37 cellular contexts compared by ENCODE assay signal in genomic region chr19:29422686-29423085, GRCh38.
"Had no signal": no experiment of that assay in that cellular context is flagged by ENCODE, and none has a peak within 500 bp of the region (broad histone marks: within the 10 kb centered on the region; RNA-seq: fewer than 3 reads in every experiment).

No MANE protein-coding gene starts in this region.

- ATAC-seq: activated naive CD4-positive, alpha-beta T cell treated with anti-CD3 and anti-CD28 coated beads, Interleukin-2, amount 50 U/mL, for 72 hours; activated naive CD8-positive, alpha-beta T cell treated with anti-CD3 and anti-CD28 coated beads, Interleukin-2, amount 50 U/mL, for 24 hours; activated T-cell treated with anti-CD3 and anti-CD28 coated beads, Interleukin-2, amount 50 U/mL, for 4 hours; activated T-cell treated with anti-CD3 and anti-CD28 coated beads, Interleukin-2, amount 50 U/mL, for 72 hours; activated T-helper 17 cell treated with anti-CD3 and anti-CD28 coated beads, Interleukin-2, amount 50 U/mL, for 72 hours; body of pancreas had no signal

- H3K9me3 ChIP-seq: adrenal gland, ascending aorta, body of pancreas had no signal

- H3K9me3 Mint-ChIP-seq: activated naive CD4-positive, alpha-beta T cell treated with anti-CD3 and anti-CD28 coated beads, Interleukin-2, amount 50 U/mL, for 24 hours; activated naive CD8-positive, alpha-beta T cell treated with anti-CD3 and anti-CD28 coated beads, Interleukin-2, amount 50 U/mL, for 24 hours; activated T-cell treated with anti-CD3 and anti-CD28 coated beads, Interleukin-2, amount 50 U/mL, for 24 hours; activated T-helper 17 cell treated with anti-CD3 and anti-CD28 coated beads, Interleukin-2, amount 50 U/mL, for 72 hours; activated T-helper 2 cell treated with anti-CD3 and anti-CD28 coated beads, Interferon-gamma antibody, Interleukin-2, Interleukin-4, amounts not matched to agents 10 μg/mL and 5 μg/mL and 100 μg/mL, durations not matched to agents 14 hours and 24 hours and 36 hours; central memory CD8-positive, alpha-beta T cell had no signal

- H3K4me3 ChIP-seq: adrenal gland, ascending aorta, body of pancreas, breast epithelium, cardiac muscle cell had no signal

- H3K36me3 ChIP-seq: adrenal gland, ascending aorta, brain microvascular endothelial cell, breast epithelium, cardiac muscle cell had no signal

- H3K27me3 ChIP-seq: adrenal gland, ascending aorta, body of pancreas, brain microvascular endothelial cell, cardiac muscle cell had no signal

- H3K27me3 Mint-ChIP-seq: activated naive CD4-positive, alpha-beta T cell treated with anti-CD3 and anti-CD28 coated beads, Interleukin-2, amount 10 ng/mL, durations not matched to agents 7 days and 5 days; activated naive CD8-positive, alpha-beta T cell treated with anti-CD3 and anti-CD28 coated beads for 36 hours had no signal

- DNase-seq: activated effector memory CD4-positive, alpha-beta T cell treated with anti-CD3 and anti-CD28 coated beads, Interleukin-2, amount 50 U/mL, for 16 hours; activated effector memory CD4-positive, alpha-beta T cell treated with Interleukin-2 at 50 U/mL for 16 hours; activated gamma-delta T cell; activated gamma-delta T cell treated with Interleukin-2 at 50 U/mL for 16 hours; activated naive CD4-positive, alpha-beta T cell; activated naive CD4-positive, alpha-beta T cell treated with anti-CD3 and anti-CD28 coated beads for 36 hours; activated naive CD4-positive, alpha-beta T cell treated with anti-CD3 and anti-CD28 coated beads, Interleukin-2, amount 10 ng/mL, durations not matched to agents 7 days and 5 days; activated naive CD4-positive, alpha-beta T cell treated with anti-CD3 and anti-CD28 coated beads, Interleukin-2, amount 50 U/mL, for 16 hours; activated naive CD4-positive, alpha-beta T cell treated with Interleukin-2 at 50 U/mL for 16 hours; activated naive CD8-positive, alpha-beta T cell treated with anti-CD3 and anti-CD28 coated beads for 36 hours; activated naive CD8-positive, alpha-beta T cell treated with anti-CD3 and anti-CD28 coated beads, Interleukin-2, amount 10 ng/mL, durations not matched to agents 7 days and 5 days; activated naive CD8-positive, alpha-beta T cell treated with anti-CD3 and anti-CD28 coated beads, Interleukin-2, amount 50 U/mL, for 24 hours; activated T-cell treated with anti-CD3 and anti-CD28 coated beads, Interleukin-2, amount 50 U/mL, for 24 hours; activated T-cell treated with anti-CD3 and anti-CD28 coated beads, Interleukin-2, amount 50 U/mL, for 4 hours; activated T-cell treated with anti-CD3 and anti-CD28 coated beads, Interleukin-2, amount 50 U/mL, for 48 hours; activated T-cell treated with anti-CD3 and anti-CD28 coated beads, Interleukin-2, amount 50 U/mL, for 72 hours; adrenal gland; amniotic stem cell; amygdala; anterior cingulate cortex; aorta; body of pancreas; brain microvascular endothelial cell; caudate nucleus; central memory CD4-positive, alpha-beta T cell; cerebellar nuclear complex had no signal

- H3K27ac ChIP-seq: adrenal gland, ascending aorta, body of pancreas, brain microvascular endothelial cell, breast epithelium, cardiac muscle cell had no signal

- H3K27ac Mint-ChIP-seq: activated naive CD4-positive, alpha-beta T cell treated with anti-CD3 and anti-CD28 coated beads for 36 hours; activated naive CD4-positive, alpha-beta T cell treated with anti-CD3 and anti-CD28 coated beads, Interleukin-2, amount 10 ng/mL, durations not matched to agents 7 days and 5 days; activated naive CD4-positive, alpha-beta T cell treated with anti-CD3 and anti-CD28 coated beads, Interleukin-2, amount 50 U/mL, for 24 hours; activated naive CD4-positive, alpha-beta T cell treated with anti-CD3 and anti-CD28 coated beads, Interleukin-2, amount 50 U/mL, for 72 hours; activated naive CD8-positive, alpha-beta T cell; activated naive CD8-positive, alpha-beta T cell treated with anti-CD3 and anti-CD28 coated beads for 36 hours; activated naive CD8-positive, alpha-beta T cell treated with anti-CD3 and anti-CD28 coated beads, Interleukin-2, amount 10 ng/mL, durations not matched to agents 7 days and 5 days; activated naive CD8-positive, alpha-beta T cell treated with anti-CD3 and anti-CD28 coated beads, Interleukin-2, amount 50 U/mL, for 24 hours; activated T-cell treated with anti-CD3 and anti-CD28 coated beads, Interleukin-2, amount 50 U/mL, for 24 hours; activated T-cell treated with anti-CD3 and anti-CD28 coated beads, Interleukin-2, amount 50 U/mL, for 72 hours; activated T-helper 1 cell treated with anti-CD3 and anti-CD28 coated beads, Interleukin-12 subunit alpha, Interleukin-12 subunit beta, Interleukin-2, Interleukin-4 antibody, amounts not matched to agents 30 ng/mL and 10 ng/mL and 1 ng/mL, durations not matched to agents 14 hours and 24 hours and 36 hours; activated T-helper 17 cell treated with anti-CD3 and anti-CD28 coated beads, Interleukin-2, amount 50 U/mL, for 72 hours; activated T-helper 2 cell treated with anti-CD3 and anti-CD28 coated beads, Interferon-gamma antibody, Interleukin-2, Interleukin-4, amounts not matched to agents 10 μg/mL and 5 μg/mL and 100 μg/mL, durations not matched to agents 14 hours and 24 hours and 36 hours; brain had no signal

- H3K4me1 Mint-ChIP-seq: activated naive CD4-positive, alpha-beta T cell treated with anti-CD3 and anti-CD28 coated beads, Interleukin-2, amount 10 ng/mL, durations not matched to agents 7 days and 5 days; activated naive CD4-positive, alpha-beta T cell treated with anti-CD3 and anti-CD28 coated beads, Interleukin-2, amount 50 U/mL, for 24 hours; activated naive CD8-positive, alpha-beta T cell treated with anti-CD3 and anti-CD28 coated beads, Interleukin-2, amount 10 ng/mL, durations not matched to agents 7 days and 5 days; activated naive CD8-positive, alpha-beta T cell treated with anti-CD3 and anti-CD28 coated beads, Interleukin-2, amount 50 U/mL, for 24 hours; activated T-helper 17 cell treated with anti-CD3 and anti-CD28 coated beads, Interleukin-2, amount 50 U/mL, for 72 hours; central memory CD8-positive, alpha-beta T cell had no signal

- H3K36me3 Mint-ChIP-seq: activated naive CD4-positive, alpha-beta T cell treated with anti-CD3 and anti-CD28 coated beads, Interleukin-2, amount 10 ng/mL, durations not matched to agents 7 days and 5 days; activated naive CD4-positive, alpha-beta T cell treated with anti-CD3 and anti-CD28 coated beads, Interleukin-2, amount 50 U/mL, for 24 hours; activated naive CD4-positive, alpha-beta T cell treated with anti-CD3 and anti-CD28 coated beads, Interleukin-2, amount 50 U/mL, for 72 hours; activated naive CD8-positive, alpha-beta T cell; activated naive CD8-positive, alpha-beta T cell treated with anti-CD3 and anti-CD28 coated beads for 36 hours; activated naive CD8-positive, alpha-beta T cell treated with anti-CD3 and anti-CD28 coated beads, Interleukin-2, amount 10 ng/mL, durations not matched to agents 7 days and 5 days; brain had no signal

- H3K4me1 ChIP-seq: adrenal gland, ascending aorta, body of pancreas, breast epithelium had no signal

- H3K4me3 Mint-ChIP-seq: activated naive CD4-positive, alpha-beta T cell treated with anti-CD3 and anti-CD28 coated beads for 36 hours; activated naive CD4-positive, alpha-beta T cell treated with anti-CD3 and anti-CD28 coated beads, Interleukin-2, amount 10 ng/mL, durations not matched to agents 7 days and 5 days; activated naive CD4-positive, alpha-beta T cell treated with anti-CD3 and anti-CD28 coated beads, Interleukin-2, amount 50 U/mL, for 24 hours; activated naive CD8-positive, alpha-beta T cell; activated naive CD8-positive, alpha-beta T cell treated with anti-CD3 and anti-CD28 coated beads for 36 hours; activated naive CD8-positive, alpha-beta T cell treated with anti-CD3 and anti-CD28 coated beads, Interleukin-2, amount 10 ng/mL, durations not matched to agents 7 days and 5 days; activated naive CD8-positive, alpha-beta T cell treated with anti-CD3 and anti-CD28 coated beads, Interleukin-2, amount 50 U/mL, for 24 hours; activated T-cell treated with anti-CD3 and anti-CD28 coated beads, Interleukin-2, amount 50 U/mL, for 24 hours; activated T-cell treated with anti-CD3 and anti-CD28 coated beads, Interleukin-2, amount 50 U/mL, for 4 hours; activated T-cell treated with anti-CD3 and anti-CD28 coated beads, Interleukin-2, amount 50 U/mL, for 72 hours; activated T-helper 1 cell treated with anti-CD3 and anti-CD28 coated beads, Interleukin-12 subunit alpha, Interleukin-12 subunit beta, Interleukin-2, Interleukin-4 antibody, amounts not matched to agents 30 ng/mL and 10 ng/mL and 1 ng/mL, durations not matched to agents 14 hours and 24 hours and 36 hours; activated T-helper 17 cell treated with anti-CD3 and anti-CD28 coated beads, Interleukin-2, amount 50 U/mL, for 72 hours; brain; central memory CD8-positive, alpha-beta T cell had no signal
